In the genomic region with DNA sequence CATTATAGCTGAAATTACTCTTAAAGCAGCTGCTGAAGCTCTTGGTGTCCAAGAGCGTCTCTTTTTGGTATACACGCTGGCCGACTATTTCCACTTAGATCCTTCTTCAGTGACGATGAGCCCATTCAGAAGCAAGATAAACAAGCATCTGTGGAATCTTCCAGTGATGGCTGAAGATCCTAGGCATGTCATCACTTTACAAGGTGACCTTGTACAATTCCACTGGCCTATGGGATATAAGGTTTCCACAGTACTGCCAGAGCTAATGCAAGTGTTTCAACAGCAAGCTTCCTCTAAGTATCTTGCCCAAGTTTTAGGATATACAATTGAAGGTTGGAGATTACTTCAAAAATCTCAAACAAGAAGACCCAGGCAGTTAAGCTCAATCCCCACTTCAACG, we compare ENCODE assay signal across 33 cellular contexts.
"Had no signal": no experiment of that assay in that cellular context is flagged by ENCODE, and none has a peak within 500 bp of the region (broad histone marks: within the 10 kb centered on the region; RNA-seq: fewer than 3 reads in every experiment).

No MANE protein-coding gene starts in this region.

- H3K9me3 ChIP-seq: MG63 had no signal

- H3K4me3 ChIP-seq: MG63 had no signal

- H3K27me3 ChIP-seq: MG63 had no signal

- H3K4me2 ChIP-seq: KMS-11 had no signal

- H3K27ac ChIP-seq: KMS-11 had no signal

- H3K36me3 ChIP-seq: MG63 had no signal

- DNase-seq: Karpas-422, Kasumi-1, MG63, MM.1S, MV-4-11, NCI-H1048, NCI-H1092, NCI-H1092 treated with DMSO at 0.1 percent for 48 hours, NCI-H1105, NCI-H1105 treated with DMSO at 0.1 percent for 48 hours, NCI-H1417, NCI-H1417 treated with DMSO at 0.1 percent for 48 hours, NCI-H1436, NCI-H1436 treated with DMSO at 0.1 percent for 48 hours, NCI-H146, NCI-H1694, NCI-H1694 treated with DMSO at 0.1 percent for 48 hours, NCI-H187 treated with DMSO at 0.1 percent for 48 hours, NCI-H1930, NCI-H2029, NCI-H2029 treated with DMSO at 0.1 percent for 48 hours, NCI-H2081, NCI-H2081 treated with DMSO at 0.1 percent for 48 hours, NCI-H2107, NCI-H2171, NCI-H2171 treated with DMSO at 0.1 percent for 48 hours, NCI-H2227 treated with DMSO at 0.1 percent for 48 hours, NCI-H226, NCI-H345, NCI-H446, NCI-H446 treated with DMSO at 0.1 percent for 48 hours, NCI-H510A had no signal
